In the genomic region with DNA sequence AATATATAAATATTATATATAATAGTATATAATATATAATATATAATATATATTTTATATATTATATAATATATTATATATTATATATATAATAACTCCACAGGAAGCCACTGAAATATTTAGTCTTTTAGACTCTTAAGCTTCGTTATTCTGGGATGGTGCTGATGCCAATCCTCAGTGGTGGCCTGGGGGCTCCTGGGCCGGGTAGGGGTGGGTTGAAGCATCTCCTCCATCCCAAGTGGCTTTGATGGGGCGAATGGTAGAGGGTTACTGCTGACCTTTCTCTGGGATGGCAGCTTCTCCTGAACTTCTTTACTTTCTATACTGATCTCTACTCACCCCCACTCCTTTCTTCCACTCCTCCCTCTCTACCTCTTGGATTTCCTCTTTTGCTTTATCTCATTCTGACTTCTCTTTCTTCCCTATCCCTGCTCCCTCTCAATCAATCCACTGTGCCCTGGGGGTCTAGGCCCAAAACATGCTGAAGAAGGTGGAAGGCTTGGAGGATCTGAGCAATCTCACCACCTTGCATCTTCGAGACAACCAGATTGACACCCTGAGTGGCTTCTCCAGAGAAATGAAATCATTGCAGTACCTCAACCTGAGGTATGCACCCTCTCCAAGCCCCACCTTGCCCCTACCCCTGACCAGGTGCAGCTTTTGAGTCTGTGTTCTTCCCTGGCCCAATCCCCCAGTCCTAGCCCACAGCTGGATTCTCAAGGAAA, we compare ENCODE assay signal across 27 cellular contexts. TPM values are rescaled to one million over a fixed set of nuclear protein-coding genes. Genes with fewer than 3 reads are reported as not detected.
"Had no signal": no experiment of that assay in that cellular context is flagged by ENCODE, and none has a peak within 500 bp of the region (broad histone marks: within the 10 kb centered on the region; RNA-seq: fewer than 3 reads in every experiment).

No MANE protein-coding gene starts in this region.

- DNase-seq: activated CD4-positive, alpha-beta T cell treated with anti-CD3 and anti-CD28 coated beads for 48 hours; activated CD8-positive, alpha-beta T cell treated with anti-CD3 and anti-CD28 coated beads, Interleukin-2, amount 10 ng/mL, durations not matched to agents 7 days and 5 days; activated gamma-delta T cell; activated naive CD4-positive, alpha-beta T cell treated with anti-CD3 and anti-CD28 coated beads, Interleukin-2, amount 50 U/mL, for 16 hours; central memory CD4-positive, alpha-beta T cell; effector memory CD4-positive, alpha-beta T cell; glutamatergic neuron; hippocampal formation; kidney glomerular epithelial cell; naive thymus-derived CD4-positive, alpha-beta T cell; retina; stimulated activated CD4-positive, alpha-beta T cell treated with anti-CD3 and anti-CD28 coated beads, Interleukin-12 subunit alpha, Interleukin-12 subunit beta, amount 100 ng/mL, for 4 hours; substantia nigra; thyroid gland; upper lobe of right lung had no signal

- H3K4me3 Mint-ChIP-seq: activated CD8-positive, alpha-beta T cell treated with anti-CD3 and anti-CD28 coated beads, Interleukin-2, amount 10 ng/mL, durations not matched to agents 7 days and 5 days; activated T-helper 1 cell treated with anti-CD3 and anti-CD28 coated beads, Interleukin-12 subunit alpha, Interleukin-12 subunit beta, Interleukin-2, Interleukin-4 antibody, amounts not matched to agents 30 ng/mL and 10 ng/mL and 1 ng/mL, durations not matched to agents 14 hours and 24 hours and 36 hours; naive thymus-derived CD4-positive, alpha-beta T cell; neural crest cell; stimulated activated naive CD8-positive, alpha-beta T cell treated with anti-CD3 and anti-CD28 coated beads, Interleukin-15, Interleukin-2, amounts not matched to agents 100 ng/mL and 50 ng/mL, for 24 hours had no signal

- H3K9me3 Mint-ChIP-seq: activated T-helper 1 cell treated with anti-CD3 and anti-CD28 coated beads, Interleukin-12 subunit alpha, Interleukin-12 subunit beta, Interleukin-2, Interleukin-4 antibody, amounts not matched to agents 30 ng/mL and 10 ng/mL and 1 ng/mL, durations not matched to agents 14 hours and 24 hours and 36 hours; neural crest cell; stimulated activated naive CD8-positive, alpha-beta T cell treated with anti-CD3 and anti-CD28 coated beads, Interleukin-15, Interleukin-2, amounts not matched to agents 100 ng/mL and 50 ng/mL, for 24 hours had no signal

- ATAC-seq: activated CD8-positive, alpha-beta T cell treated with anti-CD3 and anti-CD28 coated beads, Interleukin-2, amount 10 ng/mL, durations not matched to agents 7 days and 5 days; esophagus mucosa; left lung; naive thymus-derived CD4-positive, alpha-beta T cell; upper lobe of right lung had no signal

- H3K27ac Mint-ChIP-seq: activated CD8-positive, alpha-beta T cell treated with anti-CD3 and anti-CD28 coated beads, Interleukin-2, amount 10 ng/mL, durations not matched to agents 7 days and 5 days; activated T-helper 1 cell treated with anti-CD3 and anti-CD28 coated beads, Interleukin-12 subunit alpha, Interleukin-12 subunit beta, Interleukin-2, Interleukin-4 antibody, amounts not matched to agents 30 ng/mL and 10 ng/mL and 1 ng/mL, durations not matched to agents 14 hours and 24 hours and 36 hours; progenitor cell of endocrine pancreas; stimulated activated naive CD8-positive, alpha-beta T cell treated with anti-CD3 and anti-CD28 coated beads, Interleukin-15, Interleukin-2, amounts not matched to agents 100 ng/mL and 50 ng/mL, for 24 hours had no signal

RNA-seq across cellular contexts. Expression of gene RNU7-1, which starts 34.0 kb away (rescaled TPM):
- total RNA-seq: activated CD8-positive, alpha-beta T cell treated with anti-CD3 and anti-CD28 coated beads, Interleukin-2, amount 10 ng/mL, durations not matched to agents 7 days and 5 days; activated T-helper 1 cell treated with anti-CD3 and anti-CD28 coated beads, Interleukin-12 subunit alpha, Interleukin-12 subunit beta, Interleukin-2, Interleukin-4 antibody, amounts not matched to agents 30 ng/mL and 10 ng/mL and 1 ng/mL, durations not matched to agents 14 hours and 24 hours and 36 hours; astrocyte; dermis microvascular lymphatic vessel endothelial cell; esophagus mucosa; frontal cortex; left lung; lung microvascular endothelial cell; naive thymus-derived CD4-positive, alpha-beta T cell; neural crest cell; omental fat pad; progenitor cell of endocrine pancreas; T-helper 2 cell treated with Interferon-gamma antibody and Interleukin-4, amounts not matched to agents 100 ng/mL and 5 ng/mL, for 36 hours; thyroid gland; upper lobe of right lung had no signal
